ENCODE assay signal across 8 cellular contexts in genomic region chr6:32972353-32973143, GRCh38. TPM values are rescaled to one million over a fixed set of nuclear protein-coding genes. Genes with fewer than 3 reads are reported as not detected.
DNase-seq lines count a peak whose midpoint lies in the region; ATAC-seq and TF ChIP-seq lines count a peak whose summit lies in the region.

No MANE protein-coding gene starts in this region.

- H3K9me3 Mint-ChIP-seq in CD8-positive, alpha-beta memory T cell: peaks cover 0 to 3% (median 0%) of the 10 kb centered on the region in 5 donors
- H3K9me3 Mint-ChIP-seq in stimulated activated naive CD8-positive, alpha-beta T cell treated with anti-CD3 and anti-CD28 coated beads, Interleukin-15, amount 100 ng/mL, for 72 hours: no peaks in the 10 kb centered on the region

- DNase-seq in CD8-positive, alpha-beta memory T cell: peak in 4 of 5 donors; percentile 51 to 75 (median 70)
- DNase-seq in T-helper 22 cell (ENCODE audit: low read depth): peak; percentile 42
- DNase-seq in coronary artery (ENCODE audit: low spot score): peak; percentile 84
- DNase-seq in mesenchymal stem cell: no peak
- peak; percentile 67 to 78 for DNase-seq in stimulated activated naive CD8-positive, alpha-beta T cell treated with anti-CD3 and anti-CD28 coated beads, Interleukin-15, amount 100 ng/mL, for 72 hours
- no peak for DNase-seq in inferior parietal cortex (ENCODE audit: extremely low spot score)
- DNase-seq in DMS153 treated with DMSO at 0.1 percent for 48 hours (lab: John Stamatoyannopoulos, UW; ENCODE audit: unreplicated experiment): no peak

- peak overlapping the region; percentile 57 for H3K4me2 ChIP-seq in mesenchymal stem cell (ENCODE audit: low read length, poor library complexity, severe bottlenecking)

- H2BK15ac ChIP-seq in mesenchymal stem cell (ENCODE audit: low read depth, poor library complexity, severe bottlenecking): no peak overlapping the region

- no peak for TF ChIP-seq CTCF in coronary artery (IDR thresholded peaks at IDR 0.05)

- H3K36me3 Mint-ChIP-seq in CD8-positive, alpha-beta memory T cell: peaks cover 25 to 85% (median 25%) of the 10 kb centered on the region in 3 donors

- peak overlapping the region; percentile 77 for H3K4me3 ChIP-seq in CD8-positive, alpha-beta memory T cell (ENCODE audit: low read length)
- H3K4me3 ChIP-seq in coronary artery: peak overlapping the region; percentile 85
- H3K4me3 ChIP-seq in mesenchymal stem cell (ENCODE audit: insufficient read depth in 1 of 2, low read depth in 1 of 2, low read length in 2 of 2): peak overlapping the region; percentile 93 to 96

- WGBS in mesenchymal stem cell: under 1% methylated on average over 70 of the region's 70 CpGs

- H3K23ac ChIP-seq in mesenchymal stem cell (ENCODE audit: low read length in 2 of 2): peak overlapping the region in 1 of 2 experiments; percentile 74

- H3K27ac Mint-ChIP-seq in CD8-positive, alpha-beta memory T cell: peak overlapping the region; percentile 96 to 100 (median 99)
- H3K27ac Mint-ChIP-seq in stimulated activated naive CD8-positive, alpha-beta T cell treated with anti-CD3 and anti-CD28 coated beads, Interleukin-15, amount 100 ng/mL, for 72 hours: peak overlapping the region; percentile 95 to 99

- H3K4ac ChIP-seq in mesenchymal stem cell (ENCODE audit: low read depth in 1 of 2, low read length in 2 of 2): peak overlapping the region; percentile 46 to 71

- peaks cover 34% of the 10 kb centered on the region for H3K4me1 ChIP-seq in CD8-positive, alpha-beta memory T cell (ENCODE audit: insufficient read depth, low read length)
- peaks cover 9% of the 10 kb centered on the region for H3K4me1 ChIP-seq in mesenchymal stem cell (ENCODE audit: control insufficient read depth, insufficient read depth, low read depth, low read length)

- no peak overlapping the region for H2AFZ ChIP-seq in mesenchymal stem cell (ENCODE audit: low read depth, low read length)

- H2BK12ac ChIP-seq in mesenchymal stem cell (ENCODE audit: low read length in 2 of 2): peak overlapping the region in 1 of 2 experiments; percentile 35

- peaks cover 37% of the 10 kb centered on the region for H3K36me3 ChIP-seq in CD8-positive, alpha-beta memory T cell (ENCODE audit: insufficient read depth, low read length)
- peaks cover 33 to 50% of the 10 kb centered on the region in 2 experiments for H3K36me3 ChIP-seq in mesenchymal stem cell (ENCODE audit: control insufficient read depth in 1 of 2, insufficient read depth in 2 of 2, low read depth in 1 of 2, low read length in 2 of 2)

- CTCF ChIA-PET in CD8-positive, alpha-beta memory T cell (lab: Charles Lee): interaction anchor here (0.7 to 16.7 kb wide), 18 partner anchors 8 to 276 kb away, joined by 3 to 270 read pairs (median 9); partner anchors contain the start of genes HLA-DMA, HLA-DMB, PSMB9 and TAP1

- H3K9me3 ChIP-seq in CD8-positive, alpha-beta memory T cell (ENCODE audit: low read length): no peaks in the 10 kb centered on the region
- no peaks in the 10 kb centered on the region for H3K9me3 ChIP-seq in mesenchymal stem cell (ENCODE audit: control insufficient read depth, low read length)

- ATAC-seq in HG02973 (IDR thresholded peaks at IDR 0.05; ENCODE audit: unreplicated experiment): peak; percentile 1
- peak; percentile 35 for ATAC-seq in stimulated activated naive CD8-positive, alpha-beta T cell treated with anti-CD3 and anti-CD28 coated beads, Interleukin-15, amount 100 ng/mL, for 72 hours

- H3K27me3 Mint-ChIP-seq in CD8-positive, alpha-beta memory T cell: peaks cover 0 to 19% of the 10 kb centered on the region in 2 donors
- H3K27me3 Mint-ChIP-seq in stimulated activated naive CD8-positive, alpha-beta T cell treated with anti-CD3 and anti-CD28 coated beads, Interleukin-15, amount 100 ng/mL, for 72 hours: no peaks in the 10 kb centered on the region

- no peak overlapping the region for H2AK5ac ChIP-seq in mesenchymal stem cell (ENCODE audit: low read length, severe bottlenecking)

- no peak overlapping the region for H2BK120ac ChIP-seq in mesenchymal stem cell (ENCODE audit: low read depth, low read length)

- H3K4me3 Mint-ChIP-seq in CD8-positive, alpha-beta memory T cell: peak overlapping the region; percentile 96 to 100 (median 97)
- H3K4me3 Mint-ChIP-seq in stimulated activated naive CD8-positive, alpha-beta T cell treated with anti-CD3 and anti-CD28 coated beads, Interleukin-15, amount 100 ng/mL, for 72 hours: peak overlapping the region; percentile 75 to 82

- peaks cover 36 to 50% (median 41%) of the 10 kb centered on the region in 3 donors for H3K4me1 Mint-ChIP-seq in CD8-positive, alpha-beta memory T cell
- H3K4me1 Mint-ChIP-seq in stimulated activated naive CD8-positive, alpha-beta T cell treated with anti-CD3 and anti-CD28 coated beads, Interleukin-15, amount 100 ng/mL, for 72 hours: peaks cover 41% of the 10 kb centered on the region

- H3K14ac ChIP-seq in mesenchymal stem cell (ENCODE audit: low read length in 2 of 2): peak overlapping the region in 1 of 2 experiments; percentile 99

- no peak overlapping the region for H2BK5ac ChIP-seq in mesenchymal stem cell (ENCODE audit: low read depth, low read length, poor library complexity, severe bottlenecking)

- H3K79me1 ChIP-seq in mesenchymal stem cell (replicated peaks; ENCODE audit: low read length, poor library complexity, severe bottlenecking): no peaks in the 10 kb centered on the region

- no peaks in the 10 kb centered on the region for H3K27me3 ChIP-seq in CD8-positive, alpha-beta memory T cell (ENCODE audit: insufficient read depth, low read length, poor library complexity, severe bottlenecking)
- H3K27me3 ChIP-seq in mesenchymal stem cell (ENCODE audit: control insufficient read depth in 1 of 2, insufficient read depth in 1 of 2, low read length in 2 of 2): no peaks in the 10 kb centered on the region

- peak overlapping the region; percentile 96 for H3K9ac ChIP-seq in mesenchymal stem cell (ENCODE audit: low read length)

- POLR2A ChIA-PET in CD8-positive, alpha-beta memory T cell (lab: Charles Lee): interaction anchor here (0.6 to 8.8 kb wide), 38 partner anchors 9 to 1001 kb away, joined by 3 to 164 read pairs (median 5); partner anchors contain the start of genes ATF6B, B3GALT4, DXO and HLA-DMA

- H4K91ac ChIP-seq in mesenchymal stem cell (ENCODE audit: low read length): peak overlapping the region; percentile 6

- H3K27ac ChIP-seq in CD8-positive, alpha-beta memory T cell (ENCODE audit: low read depth, low read length): peak overlapping the region; percentile 84
- H3K27ac ChIP-seq in coronary artery (peak overlapping the region; percentile 76 to 100), mesenchymal stem cell (ENCODE audit: low read length, poor library complexity, severe bottlenecking) (peak overlapping the region; percentile 59)

- peak overlapping the region; percentile 67 to 92 for H3K18ac ChIP-seq in mesenchymal stem cell (ENCODE audit: low read depth in 1 of 2, low read length in 2 of 2)

- H4K8ac ChIP-seq in mesenchymal stem cell (ENCODE audit: low read length): no peak overlapping the region

RNA-seq across cellular contexts. Expression of gene BRD2, which starts 4.2 kb away (rescaled TPM):
- total RNA-seq in CD8-positive, alpha-beta memory T cell: 100 to 1,000 TPM; 373 to 387 TPM
- 89.9 TPM for polyA plus RNA-seq in CD8-positive, alpha-beta memory T cell
- polyA plus RNA-seq in mesenchymal stem cell (2013, experiment 1 of 2): 132 TPM
- 129 TPM for polyA plus RNA-seq in mesenchymal stem cell (2013, experiment 2 of 2)

RNA-seq across cellular contexts. Expression of gene HLA-DMA, which starts 19.7 kb away (rescaled TPM):
- total RNA-seq in CD8-positive, alpha-beta memory T cell: 10 to 100 TPM; 14.0 to 16.5 TPM
- polyA plus RNA-seq in CD8-positive, alpha-beta memory T cell: 35.0 TPM
- 12.4 TPM for polyA plus RNA-seq in mesenchymal stem cell (2013, experiment 1 of 2)
- 12.7 TPM for polyA plus RNA-seq in mesenchymal stem cell (2013, experiment 2 of 2)

RNA-seq across cellular contexts. Expression of gene HLA-DMB, which starts 31.7 kb away (rescaled TPM):
- total RNA-seq in CD8-positive, alpha-beta memory T cell: 1 to 10 TPM; 4.3 to 5.3 TPM
- polyA plus RNA-seq in CD8-positive, alpha-beta memory T cell: 25.6 TPM
- polyA plus RNA-seq in mesenchymal stem cell (2013, experiment 1 of 2): 1.5 TPM
- 1.7 TPM for polyA plus RNA-seq in mesenchymal stem cell (2013, experiment 2 of 2)

RNA-seq across cellular contexts. Expression of gene HLA-DOA, which starts 36.8 kb away (rescaled TPM):
- 1 to 10 TPM; 6.7 to 6.9 TPM for total RNA-seq in CD8-positive, alpha-beta memory T cell
- polyA plus RNA-seq in CD8-positive, alpha-beta memory T cell: 12.0 TPM
- polyA plus RNA-seq in mesenchymal stem cell (2013, experiment 1 of 2): 0.22 TPM
- polyA plus RNA-seq in mesenchymal stem cell (2013, experiment 2 of 2): 0.04 TPM

Comparison
In these comparisons a context has a peak if more than half of its experiments do, and no peak if none do; other contexts are left out.
1. DNase-seq: peak in CD8-positive, alpha-beta memory T cell (4 of 5), T-helper 22 cell (single experiment), coronary artery (single experiment) and stimulated activated naive CD8-positive, alpha-beta T cell treated with anti-CD3 and anti-CD28 coated beads, Interleukin-15, amount 100 ng/mL, for 72 hours (2 of 2); none in mesenchymal stem cell (single experiment), inferior parietal cortex (single experiment) and DMS153 treated with DMSO at 0.1 percent for 48 hours (single experiment).
2. Peak in every context shown above with its lines, with median percentiles within 50 percentile points of each other: H3K27ac ChIP-seq and H3K4me3 ChIP-seq.